19 cellular contexts compared by ENCODE assay signal in genomic region chr19:3830841-3831589, GRCh38. TPM values are rescaled to one million over a fixed set of nuclear protein-coding genes. Genes with fewer than 3 reads are reported as not detected.
"Had no signal": no experiment of that assay in that cellular context is flagged by ENCODE, and none has a peak within 500 bp of the region (broad histone marks: within the 10 kb centered on the region; RNA-seq: fewer than 3 reads in every experiment).

No MANE protein-coding gene starts in this region.

- H3K27ac ChIP-seq: dorsolateral prefrontal cortex, gastrocnemius medialis, right atrium auricular region, skin epidermis had no signal

- H3K36me3 ChIP-seq: gastrocnemius medialis, right atrium auricular region had no signal

- H3K27ac Mint-ChIP-seq: activated CD4-positive, alpha-beta memory T cell treated with anti-CD3 and anti-CD28 coated beads, Interleukin-2, amount 10 ng/mL, durations not matched to agents 7 days and 5 days; activated naive CD4-positive, alpha-beta T cell treated with anti-CD3 and anti-CD28 coated beads, Interleukin-2, amount 10 ng/mL, durations not matched to agents 7 days and 5 days; activated T-cell treated with anti-CD3 and anti-CD28 coated beads, Interleukin-2, amount 50 U/mL, for 24 hours; T-helper 17 cell; type B pancreatic cell had no signal

- H3K9me3 Mint-ChIP-seq: activated CD4-positive, alpha-beta memory T cell treated with anti-CD3 and anti-CD28 coated beads, Interleukin-2, amount 10 ng/mL, durations not matched to agents 7 days and 5 days; activated naive CD4-positive, alpha-beta T cell treated with anti-CD3 and anti-CD28 coated beads, Interleukin-2, amount 10 ng/mL, durations not matched to agents 7 days and 5 days; activated T-cell treated with anti-CD3 and anti-CD28 coated beads, Interleukin-2, amount 50 U/mL, for 24 hours; type B pancreatic cell had no signal

- H3K27me3 Mint-ChIP-seq: activated CD4-positive, alpha-beta memory T cell treated with anti-CD3 and anti-CD28 coated beads, Interleukin-2, amount 10 ng/mL, durations not matched to agents 7 days and 5 days had no signal

- H3K27me3 ChIP-seq: right atrium auricular region had no signal

- H3K4me3 Mint-ChIP-seq: activated CD4-positive, alpha-beta memory T cell treated with anti-CD3 and anti-CD28 coated beads, Interleukin-2, amount 10 ng/mL, durations not matched to agents 7 days and 5 days; activated naive CD4-positive, alpha-beta T cell treated with anti-CD3 and anti-CD28 coated beads, Interleukin-2, amount 10 ng/mL, durations not matched to agents 7 days and 5 days; activated T-cell treated with anti-CD3 and anti-CD28 coated beads, Interleukin-2, amount 50 U/mL, for 24 hours; T-helper 17 cell; type B pancreatic cell had no signal

- H3K4me1 ChIP-seq: gastrocnemius medialis, right atrium auricular region had no signal

- DNase-seq: activated CD4-positive, alpha-beta memory T cell treated with anti-CD3 and anti-CD28 coated beads, Interleukin-2, amount 10 ng/mL, durations not matched to agents 7 days and 5 days; activated CD4-positive, alpha-beta T cell treated with anti-CD3 and anti-CD28 coated beads for 4 hours; activated naive CD4-positive, alpha-beta T cell treated with anti-CD3 and anti-CD28 coated beads, Interleukin-2, amount 10 ng/mL, durations not matched to agents 7 days and 5 days; activated T-cell treated with anti-CD3 and anti-CD28 coated beads, Interleukin-2, amount 50 U/mL, for 24 hours; dorsolateral prefrontal cortex; erythroblast; gastrocnemius medialis; left cardiac atrium; stimulated activated CD4-positive, alpha-beta T cell treated with anti-CD3 and anti-CD28 coated beads, Interleukin-4, amount 100 ng/mL, for 4 hours; stimulated activated CD8-positive, alpha-beta memory T cell treated with anti-CD3 and anti-CD28 coated beads, Interleukin-4, amount 100 ng/mL, for 48 hours; stimulated activated naive CD4-positive, alpha-beta T cell treated with Interleukin-2 at 50 U/mL for 16 hours; substantia nigra; T-helper 17 cell had no signal

- H3K36me3 Mint-ChIP-seq: activated naive CD4-positive, alpha-beta T cell treated with anti-CD3 and anti-CD28 coated beads, Interleukin-2, amount 10 ng/mL, durations not matched to agents 7 days and 5 days; type B pancreatic cell had no signal

- H3K4me1 Mint-ChIP-seq: activated naive CD4-positive, alpha-beta T cell treated with anti-CD3 and anti-CD28 coated beads, Interleukin-2, amount 10 ng/mL, durations not matched to agents 7 days and 5 days had no signal

- H3K9me3 ChIP-seq: gastrocnemius medialis, right atrium auricular region had no signal

- H3K4me3 ChIP-seq: dorsolateral prefrontal cortex, gastrocnemius medialis, right atrium auricular region, skin epidermis had no signal

RNA-seq across cellular contexts. Expression of gene ZFR2, which starts 37.8 kb away (rescaled TPM):
- total RNA-seq: gastrocnemius medialis, lung microvascular endothelial cell, posterior vena cava, right atrium auricular region had no signal

RNA-seq across cellular contexts. Expression of gene ATCAY, which starts 49.5 kb away (rescaled TPM):
- total RNA-seq: activated CD4-positive, alpha-beta memory T cell treated with anti-CD3 and anti-CD28 coated beads, Interleukin-2, amount 10 ng/mL, durations not matched to agents 7 days and 5 days; cardiac septum; gastrocnemius medialis; left cardiac atrium; lung microvascular endothelial cell; right atrium auricular region had no signal

RNA-seq across cellular contexts. Expression of gene RAX2, which starts 59.0 kb away (rescaled TPM):
- total RNA-seq: activated CD4-positive, alpha-beta memory T cell treated with anti-CD3 and anti-CD28 coated beads, Interleukin-2, amount 10 ng/mL, durations not matched to agents 7 days and 5 days; cardiac septum; gastrocnemius medialis; left cardiac atrium; lung microvascular endothelial cell; posterior vena cava; right atrium auricular region; T-helper 17 cell had no signal
